ENCODE assay signal across 8 cellular contexts in genomic region chr4:18020145-18020670, GRCh38. TPM values are rescaled to one million over a fixed set of nuclear protein-coding genes. Genes with fewer than 3 reads are reported as not detected.
DNase-seq lines count a peak whose midpoint lies in the region; ATAC-seq and TF ChIP-seq lines count a peak whose summit lies in the region.

No MANE protein-coding gene starts in this region.

- H3K9ac ChIP-seq in OCI-LY3 (ENCODE audit: low read length), result peak overlapping the region; percentile 80

- H4K20me1 ChIP-seq in OCI-LY3 (ENCODE audit: insufficient read depth, low read length), result peaks cover 49% of the 10 kb centered on the region

- peaks cover 11% of the 10 kb centered on the region for H3K27me3 ChIP-seq in OCI-LY3 (ENCODE audit: low read depth, low read length)
- H3K27me3 ChIP-seq in right lobe of liver, result no peaks in the 10 kb centered on the region
- no peaks in the 10 kb centered on the region for H3K27me3 ChIP-seq in testis

- no peaks in the 10 kb centered on the region for H3K9me3 ChIP-seq in OCI-LY3 (ENCODE audit: insufficient read depth, low read length)
- peaks cover 0 to 4% (median 0%) of the 10 kb centered on the region in 4 donors for H3K9me3 ChIP-seq in right lobe of liver
- H3K9me3 ChIP-seq in testis, result no peaks in the 10 kb centered on the region

- ATAC-seq in right lobe of liver (no peak), HG03432 (IDR thresholded peaks at IDR 0.05; ENCODE audit: unreplicated experiment) (no peak), sciatic nerve (no peak)

- H3K27ac ChIP-seq in OCI-LY3 (ENCODE audit: low read length) (0 out of 2 replicates have a peak overlapping the region, but pooled peaks have one; percentile 13), right lobe of liver (no peak overlapping the region), testis (peak overlapping the region; percentile 97)

- H2AFZ ChIP-seq in OCI-LY3 (ENCODE audit: low read depth, low read length), result no peak overlapping the region

- in situ Hi-C loops in T47D (cut with HindIII; ENCODE audit: low pct_unique_long_range_greater_than_20kb, low sequenced_read_pairs), result no loop called here

- H3K4me3 ChIP-seq in OCI-LY3 (ENCODE audit: low read length) (peak overlapping the region; percentile 99), right lobe of liver (peak overlapping the region; percentile 59 to 83 (median 73)), testis (peak overlapping the region; percentile 98 to 100)

- WGBS in right lobe of liver (ENCODE audit: insufficient coverage, low coverage, low lambda C conversion rate, missing lambda C conversion rate), result 3% methylated on average over 16 of the region's 16 CpGs
- 3 to 5% methylated on average over 16 of the region's 16 CpGs for WGBS in testis, 2 donors

- peaks cover 59% of the 10 kb centered on the region for H3K79me2 ChIP-seq in OCI-LY3 (ENCODE audit: low read length)

- peak overlapping the region; percentile 80 for H3K4me2 ChIP-seq in OCI-LY3 (ENCODE audit: low read length)

- peaks cover 13% of the 10 kb centered on the region for H3K4me1 ChIP-seq in OCI-LY3 (ENCODE audit: low read length)
- peaks cover 0 to 7% (median 0%) of the 10 kb centered on the region in 4 donors for H3K4me1 ChIP-seq in right lobe of liver
- H3K4me1 ChIP-seq in testis, result peaks cover 4% of the 10 kb centered on the region

- H3K36me3 ChIP-seq in OCI-LY3 (replicated peaks; ENCODE audit: low read depth, low read length) (no peaks in the 10 kb centered on the region), right lobe of liver (no peaks in the 10 kb centered on the region), testis (ENCODE audit: low read depth, missing control alignments) (no peaks in the 10 kb centered on the region)

- DNase-seq in NCI-H2227 (lab: John Stamatoyannopoulos, UW; ENCODE audit: unreplicated experiment), result peak; percentile 12
- no peak for DNase-seq in NCI-H2227 treated with DMSO at 0.1 percent for 48 hours (lab: John Stamatoyannopoulos, UW)
- peak; percentile 3 to 8 for DNase-seq in T47D (ENCODE audit: low read depth in 1 of 2, low spot score in 1 of 2)
- peak in 1 of 3 donors; percentile 20 for DNase-seq in right lobe of liver
- DNase-seq in testis, result peak; percentile 25
- no peak for DNase-seq in sciatic nerve (ENCODE audit: low spot score)

- no peak for TF ChIP-seq POLR2A in right lobe of liver (IDR thresholded peaks at IDR 0.05)
- TF ChIP-seq POLR2A in testis (IDR thresholded peaks at IDR 0.05), result no peak

- no peak for TF ChIP-seq CTCF in OCI-LY3 (IDR thresholded peaks at IDR 0.05; ENCODE audit: low read depth, low read length)
- no peak for TF ChIP-seq CTCF in right lobe of liver (IDR thresholded peaks at IDR 0.05)
- no peak for TF ChIP-seq CTCF in testis (IDR thresholded peaks at IDR 0.05)

- intact Hi-C loops in right lobe of liver (cut with DNase I), result no loop called here
- intact Hi-C loops in testis (cut with DNase I; ENCODE audit: low total_unique reads), result no loop called here
- intact Hi-C loops in sciatic nerve (cut with DNase I), result no loop called here

RNA-seq across cellular contexts. Expression of gene LCORL, which starts 1.3 kb away (rescaled TPM):
- total RNA-seq in right lobe of liver (1 to 10 TPM; 4.3 to 8.7 (median 6.2) TPM), testis (10 to 100 TPM; 37.6 to 43.7 TPM), sciatic nerve (29.7 TPM)
- 9.7 TPM for polyA plus RNA-seq in testis (ENCODE audit: insufficient read depth, low read depth, low replicate concordance)

Comparison
In these comparisons a context has a peak if more than half of its experiments do, and no peak if none do; other contexts are left out.
1. DNase-seq: peak in NCI-H2227 (single experiment), T47D (2 of 2) and testis (single experiment); none in NCI-H2227 treated with DMSO at 0.1 percent for 48 hours (single experiment) and sciatic nerve (single experiment).
2. H3K27ac ChIP-seq: peak in OCI-LY3 (single experiment) and testis (2 of 2); none in right lobe of liver (0 of 3).
3. Peak in every context shown above with its lines, with median percentiles within 50 percentile points of each other: H3K4me3 ChIP-seq.